ENCODE assay signal across 8 cellular contexts in the genomic region with DNA sequence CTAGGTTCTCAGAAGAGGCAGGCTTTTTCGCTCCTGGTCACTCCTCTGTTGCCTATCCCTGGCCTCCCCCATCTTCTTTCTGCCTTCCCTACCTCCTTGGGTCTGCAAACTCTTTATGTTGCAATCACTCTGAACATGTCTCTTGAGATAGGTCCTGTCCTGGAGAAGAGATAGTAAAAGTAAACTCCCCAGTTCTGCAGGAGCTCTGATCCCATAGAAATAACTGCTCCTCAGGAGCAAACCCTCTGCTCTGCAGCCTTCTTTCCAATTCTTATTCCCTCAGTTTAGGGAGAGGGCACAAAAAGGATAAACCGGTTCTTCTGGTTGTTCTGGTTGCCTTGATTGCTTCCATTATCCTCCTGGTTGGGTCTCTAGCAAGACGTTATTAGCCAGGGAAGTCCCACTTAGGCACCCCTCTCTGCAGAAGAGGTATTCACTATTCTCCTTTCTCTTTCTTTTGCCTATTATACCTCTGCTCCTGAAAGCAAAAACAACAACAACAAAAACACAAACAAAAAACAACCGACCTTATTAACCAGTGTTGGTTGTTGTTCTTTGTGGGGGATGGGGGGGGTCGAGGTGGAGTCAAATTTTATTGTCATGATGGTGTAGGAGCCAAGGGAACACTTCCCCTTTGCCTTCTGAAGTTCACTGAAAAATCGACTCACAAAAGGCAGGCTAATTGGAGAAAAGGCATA. TPM values are rescaled to one million over a fixed set of nuclear protein-coding genes. Genes with fewer than 3 reads are reported as not detected.
DNase-seq lines count a peak whose midpoint lies in the region; ATAC-seq and TF ChIP-seq lines count a peak whose summit lies in the region.

No MANE protein-coding gene starts in this region.

- peaks cover 72% of the 10 kb centered on the region for H3K4me1 Mint-ChIP-seq in activated naive CD8-positive, alpha-beta T cell treated with anti-CD3 and anti-CD28 coated beads for 36 hours
- H3K4me1 Mint-ChIP-seq in stimulated activated naive CD8-positive, alpha-beta T cell treated with anti-CD3 and anti-CD28 coated beads, Interleukin-15, amount 100 ng/mL, for 72 hours, result peaks cover 84% of the 10 kb centered on the region

- H3K4me3 Mint-ChIP-seq in activated naive CD8-positive, alpha-beta T cell treated with anti-CD3 and anti-CD28 coated beads for 36 hours, result peak overlapping the region; percentile 91
- peak overlapping the region; percentile 83 to 100 for H3K4me3 Mint-ChIP-seq in stimulated activated naive CD8-positive, alpha-beta T cell treated with anti-CD3 and anti-CD28 coated beads, Interleukin-15, amount 100 ng/mL, for 72 hours

- H3K56ac ChIP-seq in IMR-90 (ENCODE audit: extremely low read depth, insufficient read depth, low read length), result peak overlapping the region; percentile 42; the same call in 1 of the 2 replicates

- peak overlapping the region; percentile 70 for H3K4me3 ChIP-seq in BJ (ENCODE audit: low read depth, low read length)
- H3K4me3 ChIP-seq in IMR-90 (ENCODE audit: insufficient read depth, low read depth, low read length), result peak overlapping the region; percentile 61
- H3K4me3 ChIP-seq in iPS-18a (ENCODE audit: low read length), result peak overlapping the region; percentile 32

- no CpG with 5 or more reads among the region's 6 CpGs for WGBS in IMR-90 (ENCODE audit: extremely low coverage in 2 of 2, insufficient read length in 1 of 2), 2 experiments

- no peak overlapping the region for H2BK15ac ChIP-seq in IMR-90 (ENCODE audit: low read depth, low read length)

- intact Hi-C loops in IMR-90 (cut with micrococcal nuclease), result no loop called here

- in situ Hi-C loops in IMR-90 (cut with MboI; ENCODE audit: low sequenced_read_pairs), result no loop called here

- H3K9ac ChIP-seq in IMR-90 (ENCODE audit: low read depth, low read length) (peak overlapping the region; percentile 90), iPS-18a (ENCODE audit: low read length) (no peak overlapping the region)

- CTCF ChIA-PET in BJ (lab: Yijun Ruan, JAX), result interaction anchor here (1.3 kb wide), 1 partner anchor 244 kb away, joined by 4 read pairs; no protein-coding TSS in a partner anchor
- CTCF ChIA-PET in IMR-90 (lab: Yijun Ruan, JAX), result interaction anchor here (0.6 kb wide), 1 partner anchor 52 kb away, joined by 3 read pairs; no protein-coding TSS in a partner anchor

- ATAC-seq in IMR-90 (ENCODE audit: low read depth), result peak; percentile 22
- no peak for ATAC-seq in stimulated activated naive CD8-positive, alpha-beta T cell treated with anti-CD3 and anti-CD28 coated beads, Interleukin-15, amount 100 ng/mL, for 72 hours
- ATAC-seq in GM21723 (IDR thresholded peaks at IDR 0.05; ENCODE audit: unreplicated experiment), result no peak

- 0 out of 2 replicates have a peak, but pooled peaks cover 5% of the 10 kb centered on the region for H3K9me1 ChIP-seq in IMR-90 (ENCODE audit: insufficient read depth, low read length)

- TF ChIP-seq CTCF in BJ (IDR thresholded peaks at IDR 0.05; ENCODE audit: insufficient read depth, low read depth, low read length) (no peak), IMR-90 (conservative IDR thresholded peaks at IDR 0.05; ENCODE audit: low read depth, low read length) (no peak)

- peak overlapping the region; percentile 87 for H3K4me2 ChIP-seq in IMR-90 (ENCODE audit: low read depth, low read length)

- H3K27me3 ChIP-seq in BJ (ENCODE audit: control insufficient read depth, insufficient read depth, low read length), result no peaks in the 10 kb centered on the region
- no peaks in the 10 kb centered on the region for H3K27me3 ChIP-seq in IMR-90 (ENCODE audit: control insufficient read depth, insufficient read depth, low read length)
- H3K27me3 ChIP-seq in iPS-18a (ENCODE audit: control insufficient read depth, insufficient read depth, low read length), result no peaks in the 10 kb centered on the region

- H3K14ac ChIP-seq in IMR-90 (replicated peaks; ENCODE audit: low read depth, low read length), result peak overlapping the region; percentile 61

- no peak overlapping the region for H2BK120ac ChIP-seq in IMR-90 (ENCODE audit: low read depth, low read length)

- peak overlapping the region; percentile 63; the same call in 1 of the 2 replicates for H4K91ac ChIP-seq in IMR-90 (ENCODE audit: insufficient read depth, low read depth, low read length)

- no peaks in the 10 kb centered on the region for H3K9me3 ChIP-seq in IMR-90 (ENCODE audit: control insufficient read depth, insufficient read depth, low read length)
- H3K9me3 ChIP-seq in iPS-18a (ENCODE audit: control insufficient read depth, low read depth, low read length), result no peaks in the 10 kb centered on the region

- H3K27ac Mint-ChIP-seq in activated naive CD8-positive, alpha-beta T cell treated with anti-CD3 and anti-CD28 coated beads for 36 hours, result peak overlapping the region; percentile 81
- peak overlapping the region; percentile 80 to 91 for H3K27ac Mint-ChIP-seq in stimulated activated naive CD8-positive, alpha-beta T cell treated with anti-CD3 and anti-CD28 coated beads, Interleukin-15, amount 100 ng/mL, for 72 hours

- H3K36me3 Mint-ChIP-seq in activated naive CD8-positive, alpha-beta T cell treated with anti-CD3 and anti-CD28 coated beads for 36 hours, result peaks cover 49% of the 10 kb centered on the region

- H3K27ac ChIP-seq in IMR-90 (ENCODE audit: insufficient read depth, low read length), result peak overlapping the region; percentile 67
- no peak overlapping the region for H3K27ac ChIP-seq in iPS-18a (ENCODE audit: low read length)

- H3K36me3 ChIP-seq in BJ (ENCODE audit: control insufficient read depth, insufficient read depth, low read length), result peaks cover 10% of the 10 kb centered on the region
- H3K36me3 ChIP-seq in IMR-90 (ENCODE audit: control insufficient read depth, insufficient read depth, low read length), result peaks cover 18% of the 10 kb centered on the region
- H3K36me3 ChIP-seq in iPS-18a (ENCODE audit: control insufficient read depth, low read depth, low read length), result no peaks in the 10 kb centered on the region

- no peaks in the 10 kb centered on the region for H4K20me1 ChIP-seq in IMR-90 (ENCODE audit: insufficient read depth, low read length)

- POLR2A ChIA-PET in BJ (lab: Charles Lee) (no interaction called here), IMR-90 (lab: Charles Lee; ENCODE audit: unreplicated experiment) (no interaction called here)

- H2BK5ac ChIP-seq in IMR-90 (ENCODE audit: low read depth, low read length, poor library complexity, severe bottlenecking), result peak overlapping the region; percentile 72

- H4K8ac ChIP-seq in IMR-90 (ENCODE audit: low read depth in 2 of 2, low read length in 2 of 2), result peak overlapping the region; percentile 20 to 56; a peak in 2 of 4 replicates

- H3K18ac ChIP-seq in IMR-90 (ENCODE audit: low read depth, low read length), result peak overlapping the region; percentile 87; the same call in 1 of the 2 replicates

- H2AK5ac ChIP-seq in IMR-90 (ENCODE audit: low read depth, low read length), result no peak overlapping the region; the same call in 1 of the 2 replicates

- peak overlapping the region; percentile 35 for H4K5ac ChIP-seq in IMR-90 (ENCODE audit: low read depth, low read length)

- H3K23ac ChIP-seq in IMR-90 (ENCODE audit: low read depth, low read length), result peak overlapping the region; percentile 94

- H3K9me3 Mint-ChIP-seq in activated naive CD8-positive, alpha-beta T cell treated with anti-CD3 and anti-CD28 coated beads for 36 hours, result peaks cover 17% of the 10 kb centered on the region
- peaks cover 24 to 25% of the 10 kb centered on the region in 2 donors for H3K9me3 Mint-ChIP-seq in stimulated activated naive CD8-positive, alpha-beta T cell treated with anti-CD3 and anti-CD28 coated beads, Interleukin-15, amount 100 ng/mL, for 72 hours

- no peaks in the 10 kb centered on the region for H3K27me3 Mint-ChIP-seq in activated naive CD8-positive, alpha-beta T cell treated with anti-CD3 and anti-CD28 coated beads for 36 hours
- H3K27me3 Mint-ChIP-seq in stimulated activated naive CD8-positive, alpha-beta T cell treated with anti-CD3 and anti-CD28 coated beads, Interleukin-15, amount 100 ng/mL, for 72 hours, result no peaks in the 10 kb centered on the region

- H3K4ac ChIP-seq in IMR-90 (ENCODE audit: low read depth, low read length), result peak overlapping the region; percentile 22

- H2AFZ ChIP-seq in IMR-90 (replicated peaks; ENCODE audit: low read length, poor library complexity), result peak overlapping the region; percentile 13

- peak overlapping the region; percentile 46; the same call in 1 of the 2 replicates for H2BK20ac ChIP-seq in IMR-90 (ENCODE audit: low read depth, low read length)

- TF ChIP-seq RAD21 in IMR-90 (IDR thresholded peaks at IDR 0.05; ENCODE audit: low read length), result no peak

- peaks cover 14 to 40% of the 10 kb centered on the region in 2 experiments for H3K79me1 ChIP-seq in IMR-90 (ENCODE audit: low read depth in 1 of 2, low read length in 2 of 2)

- H3K4me1 ChIP-seq in IMR-90 (ENCODE audit: control insufficient read depth, insufficient read depth, low read length) (peaks cover 14% of the 10 kb centered on the region), iPS-18a (ENCODE audit: control insufficient read depth, low read depth, low read length) (peaks cover 28% of the 10 kb centered on the region)

- TF ChIP-seq POLR2A in IMR-90 (IDR thresholded peaks at IDR 0.05; ENCODE audit: low read depth, low read length), result no peak

- dilution Hi-C loops in IMR-90 (cut with HindIII; ENCODE audit: low sequenced_read_pairs, unreplicated experiment), result no loop called here

- H2AK9ac ChIP-seq in IMR-90 (replicated peaks; ENCODE audit: low read depth, low read length, poor library complexity), result peak overlapping the region; percentile 34

- no TSS peak for BruUV-seq in IMR-90 (replicated peaks; lab: Mats Ljungman, UMichigan)

- DNase-seq in BJ (ENCODE audit: low read depth), result no peak
- peak; percentile 16 for DNase-seq in IMR-90
- no peak for DNase-seq in activated naive CD8-positive, alpha-beta T cell treated with anti-CD3 and anti-CD28 coated beads for 36 hours
- no peak for DNase-seq in stimulated activated naive CD8-positive, alpha-beta T cell treated with anti-CD3 and anti-CD28 coated beads, Interleukin-15, amount 100 ng/mL, for 72 hours
- DNase-seq in hippocampal formation (lab: John Stamatoyannopoulos, UW), result no peak
- no peak for DNase-seq in NCI-H1930 (lab: John Stamatoyannopoulos, UW)

RNA-seq across cellular contexts. Expression of a gene that starts 1.0 kb away (rescaled TPM):
- polyA plus RNA-seq in BJ (2011; rRNA removed), result 4.7 and 7.7 TPM in 2 replicates
- polyA minus RNA-seq in BJ (2011; rRNA and poly(A)+ RNA removed), result 5.7 and 6.0 TPM in 2 replicates
- total RNA-seq in IMR-90 (2012; rRNA removed), result 6.3 and 6.7 TPM in 2 replicates
- polyA plus RNA-seq in IMR-90 (2012; rRNA removed), result 3.3 and 4.1 TPM in 2 replicates
- 0.90 and 1.1 TPM in 2 replicates for polyA plus RNA-seq in IMR-90 (2012; cell fraction: cytosol; rRNA removed)
- polyA plus RNA-seq in IMR-90 (2012; cell fraction: nucleus; rRNA removed; ENCODE audit: low replicate concordance), result 2.4 and 14.2 TPM in 2 replicates
- total RNA-seq in activated naive CD8-positive, alpha-beta T cell treated with anti-CD3 and anti-CD28 coated beads for 36 hours, result 1 to 10 TPM; 8.1 to 8.2 TPM

RNA-seq across cellular contexts. Expression of a gene that starts 33.1 kb away (rescaled TPM):
- not detected in 2 replicates for polyA plus RNA-seq in BJ (2011; rRNA removed)
- polyA minus RNA-seq in BJ (2011; rRNA and poly(A)+ RNA removed), result not detected in 2 replicates
- total RNA-seq in IMR-90 (2012; rRNA removed), result not detected in 2 replicates
- not detected in 2 replicates for polyA plus RNA-seq in IMR-90 (2012; rRNA removed)
- polyA plus RNA-seq in IMR-90 (2012; cell fraction: cytosol; rRNA removed), result not detected in 2 replicates
- not detected in 2 replicates for polyA plus RNA-seq in IMR-90 (2012; cell fraction: nucleus; rRNA removed; ENCODE audit: low replicate concordance)
- not detected for total RNA-seq in activated naive CD8-positive, alpha-beta T cell treated with anti-CD3 and anti-CD28 coated beads for 36 hours
